8 cellular contexts compared by ENCODE assay signal in genomic region chr17:41475421-41475820, GRCh38. TPM values are rescaled to one million over a fixed set of nuclear protein-coding genes. Genes with fewer than 3 reads are reported as not detected.
"Had no signal": no experiment of that assay in that cellular context is flagged by ENCODE, and none has a peak within 500 bp of the region (broad histone marks: within the 10 kb centered on the region; RNA-seq: fewer than 3 reads in every experiment).

No MANE protein-coding gene starts in this region.

- H3K4me3 ChIP-seq: GM23338, K562 had no signal

- DNase-seq: H9, HCEC 1CT had no signal

- H3K27ac ChIP-seq: HL-60 had no signal

- ATAC-seq: GM23338, HepG2, K562 had no signal

RNA-seq across cellular contexts. Expression of gene KRT35, which starts 5.5 kb away (rescaled TPM):
- total RNA-seq: GM23338, H1, H9, HepG2, HT1080, K562 had no signal

RNA-seq across cellular contexts. Expression of gene KRT32, which starts 8.2 kb away (rescaled TPM):
- total RNA-seq: GM23338, H1, H9, HepG2, HT1080, K562 had no signal

RNA-seq across cellular contexts. Expression of gene KRT36, which starts 14.3 kb away (rescaled TPM):
- total RNA-seq: GM23338, H1, H9, HepG2, HT1080, K562 had no signal

RNA-seq across cellular contexts. Expression of gene KRT13, which starts 30.0 kb away (rescaled TPM):
- total RNA-seq: GM23338, H1, H9, HepG2, HT1080 had no signal

RNA-seq across cellular contexts. Expression of gene KRT38, which starts 34.6 kb away (rescaled TPM):
- total RNA-seq: GM23338, H1, H9, HepG2, HT1080, K562 had no signal
